ENCODE assay signal across 8 cellular contexts in the genomic region with DNA sequence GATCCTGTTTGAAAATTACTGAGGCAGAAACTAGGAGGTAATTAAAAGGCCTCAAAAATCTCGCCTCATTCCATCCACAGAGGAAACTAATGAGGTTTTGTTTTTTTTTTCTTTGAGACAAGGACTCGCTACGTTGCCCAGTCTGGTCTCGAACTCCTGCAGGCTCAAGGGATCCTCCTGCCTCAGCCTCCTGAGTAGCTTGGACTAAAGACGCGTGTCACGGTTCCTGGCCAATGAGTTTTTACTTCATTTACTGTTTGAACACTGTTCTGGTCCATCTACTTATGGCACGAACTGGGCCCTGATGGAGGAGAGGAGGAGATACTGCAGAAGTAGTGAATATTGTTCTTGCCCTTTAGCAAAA. TPM values are rescaled to one million over a fixed set of nuclear protein-coding genes. Genes with fewer than 3 reads are reported as not detected.
A peak's percentile ranks its signal among the peaks of the same experiment; 100 is the strongest.
DNase-seq lines count a peak whose midpoint lies in the region; ATAC-seq lines count a peak whose summit lies in the region.

No MANE protein-coding gene starts in this region.

- H3K4me1 Mint-ChIP-seq in activated naive CD8-positive, alpha-beta T cell (ENCODE audit: low read depth) = peaks cover 34% of the 10 kb centered on the region

- H3K27ac ChIP-seq in layer of hippocampus (ENCODE audit: low read depth, low read length) (peak overlapping the region; percentile 82), temporal lobe (ENCODE audit: low read depth, low read length) (peak overlapping the region; percentile 70)

- no peaks in the 10 kb centered on the region for H3K27me3 ChIP-seq in layer of hippocampus (ENCODE audit: control insufficient read depth, insufficient read depth, low read length)

- peak overlapping the region; percentile 75 for H3K27ac Mint-ChIP-seq in activated naive CD8-positive, alpha-beta T cell

- DNase-seq in activated CD4-positive, alpha-beta T cell treated with anti-CD3 and anti-CD28 coated beads for 48 hours = peak; percentile 16
- no peak for DNase-seq in activated CD4-positive, alpha-beta T cell treated with anti-CD3 and anti-CD28 coated beads for 1 hour
- no peak for DNase-seq in NOMO-1 treated with DMSO at 0.1 percent for 48 hours (lab: John Stamatoyannopoulos, UW; ENCODE audit: unreplicated experiment)
- DNase-seq in NCI-H446 (lab: John Stamatoyannopoulos, UW) = no peak

- no peaks in the 10 kb centered on the region for H3K27me3 Mint-ChIP-seq in activated naive CD8-positive, alpha-beta T cell

- ATAC-seq in GM18511 (IDR thresholded peaks at IDR 0.05; ENCODE audit: unreplicated experiment) = no peak

- peaks cover 6% of the 10 kb centered on the region for H3K36me3 Mint-ChIP-seq in activated naive CD8-positive, alpha-beta T cell

- no peaks in the 10 kb centered on the region for H3K9me3 Mint-ChIP-seq in activated naive CD8-positive, alpha-beta T cell (ENCODE audit: low read depth)

- H3K4me3 Mint-ChIP-seq in activated naive CD8-positive, alpha-beta T cell = peak overlapping the region; percentile 83

RNA-seq across cellular contexts. Expression of gene BLTP2, which starts 0.6 kb away (rescaled TPM):
- 73.8 TPM for total RNA-seq in temporal lobe

RNA-seq across cellular contexts. Expression of gene SDF2, which starts 16.1 kb away (rescaled TPM):
- 29.0 TPM for total RNA-seq in temporal lobe

RNA-seq across cellular contexts. Expression of gene SUPT6H, which starts 16.4 kb away (rescaled TPM):
- 38.1 TPM for total RNA-seq in temporal lobe

RNA-seq across cellular contexts. Expression of gene RSKR, which starts 31.6 kb away (rescaled TPM):
- 14.8 TPM for total RNA-seq in temporal lobe

RNA-seq across cellular contexts. Expression of gene SPAG5, which starts 46.7 kb away (rescaled TPM):
- total RNA-seq in temporal lobe = 4.2 TPM
